Comparison of ENCODE assay signal across 1 cellular context in genomic region chr3:46350262-46350565, GRCh38.
TF ChIP-seq lines count a peak whose summit lies in the region.

No MANE protein-coding gene starts in this region.

TF ChIP-seq in HepG2, 621 proteins besides CTCF, POLR2A, EP300 and RAD21:
- no peak for TF ChIP-seq PAWR (CRISPR knock-in tag; IDR thresholded peaks at IDR 0.05; ENCODE audit: borderline replicate concordance)
- TF ChIP-seq PHF20 (CRISPR knock-in tag; IDR thresholded peaks at IDR 0.05): no peak
- no peak for TF ChIP-seq SETDB1 (CRISPR knock-in tag; IDR thresholded peaks at IDR 0.05; ENCODE audit: borderline replicate concordance)
- no peak for TF ChIP-seq CENPBD1 (CRISPR knock-in tag; IDR thresholded peaks at IDR 0.05; ENCODE audit: borderline replicate concordance, low read depth)
- TF ChIP-seq, protein P1, sequence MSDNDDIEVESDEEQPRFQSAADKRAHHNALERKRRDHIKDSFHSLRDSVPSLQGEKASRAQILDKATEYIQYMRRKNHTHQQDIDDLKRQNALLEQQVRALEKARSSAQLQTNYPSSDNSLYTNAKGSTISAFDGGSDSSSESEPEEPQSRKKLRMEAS (IDR thresholded peaks at IDR 0.05): no peak
- TF ChIP-seq KLF9 (CRISPR knock-in tag; IDR thresholded peaks at IDR 0.05; ENCODE audit: low read depth): no peak
- TF ChIP-seq MXD4 (CRISPR knock-in tag; IDR thresholded peaks at IDR 0.05): no peak
- no peak for TF ChIP-seq ZNF337 (CRISPR knock-in tag; IDR thresholded peaks at IDR 0.05; ENCODE audit: borderline replicate concordance, low read depth)
- no peak for TF ChIP-seq RORA (CRISPR knock-in tag; IDR thresholded peaks at IDR 0.05)
- TF ChIP-seq ZFP1 (CRISPR knock-in tag; IDR thresholded peaks at IDR 0.05): no peak
